Comparison of ENCODE assay signal across 32 cellular contexts in genomic region chr14:22920697-22921096, GRCh38. TPM values are rescaled to one million over a fixed set of nuclear protein-coding genes. Genes with fewer than 3 reads are reported as not detected.
DNase-seq lines count a peak whose midpoint lies in the region; ATAC-seq and TF ChIP-seq lines count a peak whose summit lies in the region.
"Had no signal": no experiment of that assay in that cellular context is flagged by ENCODE, and none has a peak within 500 bp of the region (broad histone marks: within the 10 kb centered on the region; RNA-seq: fewer than 3 reads in every experiment).

No MANE protein-coding gene starts in this region.

- peak overlapping the region; percentile 54 for H3K27ac ChIP-seq in right cardiac atrium (ENCODE audit: low read length)
- H3K27ac ChIP-seq: SJSA1 had no signal

- TF ChIP-seq CTCF in natural killer cell (IDR thresholded peaks at IDR 0.05) = no peak

- H3K9me3 ChIP-seq in right cardiac atrium (ENCODE audit: control insufficient read depth, low read length) = no peaks in the 10 kb centered on the region
- H3K9me3 ChIP-seq: prostate gland, SJSA1, thyroid gland had no signal

- H3K36me3 Mint-ChIP-seq in T-helper 2 cell treated with Interferon-gamma antibody and Interleukin-4, amounts not matched to agents 5 μg/mL and 100 μg/mL, for 36 hours (ENCODE audit: low read depth) = peaks cover 61% of the 10 kb centered on the region
- H3K36me3 Mint-ChIP-seq in natural killer cell = no peaks in the 10 kb centered on the region
- H3K36me3 Mint-ChIP-seq in natural killer cell treated with Interleukin-12 subunit alpha and Interleukin-12 subunit beta and Interleukin-15 and Interleukin-18, amount 100 ng/mL, for 72 hours = peaks cover 36% of the 10 kb centered on the region

- no peak overlapping the region for H3K4me3 ChIP-seq in right cardiac atrium (ENCODE audit: low read length)
- H3K4me3 ChIP-seq: coronary artery, lung, prostate gland, SJSA1, thyroid gland had no signal

- no peak for DNase-seq in T-helper 2 cell treated with Interferon-gamma antibody and Interleukin-4, amounts not matched to agents 5 μg/mL and 100 μg/mL, for 36 hours (ENCODE audit: low spot score)
- DNase-seq in T-helper 2 cell = no peak
- no peak for DNase-seq in natural killer cell
- no peak for DNase-seq in natural killer cell treated with Interleukin-12 subunit alpha and Interleukin-12 subunit beta and Interleukin-15 and Interleukin-18, amount 100 ng/mL, for 72 hours (ENCODE audit: low spot score)
- DNase-seq in right cardiac atrium = no peak
- no peak for DNase-seq in NCI-H2196 treated with DMSO at 0.1 percent for 48 hours (lab: John Stamatoyannopoulos, UW; ENCODE audit: unreplicated experiment)
- no peak for DNase-seq in retina
- DNase-seq: activated CD8-positive, alpha-beta T cell treated with anti-CD3 and anti-CD28 coated beads, Interleukin-2, amount 10 ng/mL, durations not matched to agents 7 days and 5 days; activated gamma-delta T cell treated with Interleukin-2 at 50 U/mL for 16 hours; amniotic stem cell; CD8-positive, alpha-beta T cell; DMS 273 treated with DMSO at 0.1 percent for 48 hours; effector memory CD4-positive, alpha-beta T cell; EL; erythroblast; glutamatergic neuron; GOT3; kidney; NCI-H1092; NCI-H187; NCI-H2171 treated with DMSO at 0.1 percent for 48 hours; NCI-H524; thyroid gland had no signal

- H3K4me1 Mint-ChIP-seq in T-helper 2 cell treated with Interferon-gamma antibody and Interleukin-4, amounts not matched to agents 5 μg/mL and 100 μg/mL, for 36 hours (ENCODE audit: low read depth) = peaks cover 27% of the 10 kb centered on the region
- peaks cover 25 to 30% of the 10 kb centered on the region in 2 donors for H3K4me1 Mint-ChIP-seq in natural killer cell
- H3K4me1 Mint-ChIP-seq in natural killer cell treated with Interleukin-12 subunit alpha and Interleukin-12 subunit beta and Interleukin-15 and Interleukin-18, amount 100 ng/mL, for 72 hours (ENCODE audit: low read depth in 2 of 2) = peaks cover 30 to 31% of the 10 kb centered on the region in 2 donors

- intact Hi-C loops in natural killer cell (cut with micrococcal nuclease) (loop anchor here (10.0 kb wide), 1 partner anchor 1214 kb away; the partner anchor contains the start of genes FITM1 and PSME1), right cardiac atrium (cut with DNase I) (no loop called here)

- peaks cover 4% of the 10 kb centered on the region for H3K27me3 Mint-ChIP-seq in T-helper 2 cell treated with Interferon-gamma antibody and Interleukin-4, amounts not matched to agents 5 μg/mL and 100 μg/mL, for 36 hours (ENCODE audit: low read depth)
- H3K27me3 Mint-ChIP-seq in natural killer cell (ENCODE audit: low read depth in 2 of 2) = peaks cover 0 to 3% of the 10 kb centered on the region in 2 donors
- H3K27me3 Mint-ChIP-seq in natural killer cell treated with Interleukin-12 subunit alpha and Interleukin-12 subunit beta and Interleukin-15 and Interleukin-18, amount 100 ng/mL, for 72 hours = no peaks in the 10 kb centered on the region
- H3K27me3 Mint-ChIP-seq: stimulated activated naive CD8-positive, alpha-beta T cell treated with anti-CD3 and anti-CD28 coated beads, Interleukin-15, Interleukin-2, amounts not matched to agents 100 ng/mL and 50 ng/mL, for 24 hours had no signal

- peak overlapping the region; percentile 100 for H3K27ac Mint-ChIP-seq in T-helper 2 cell treated with Interferon-gamma antibody and Interleukin-4, amounts not matched to agents 5 μg/mL and 100 μg/mL, for 36 hours
- H3K27ac Mint-ChIP-seq in natural killer cell = peak overlapping the region; percentile 100
- peak overlapping the region in 1 of 2 donors; percentile 100 for H3K27ac Mint-ChIP-seq in natural killer cell treated with Interleukin-12 subunit alpha and Interleukin-12 subunit beta and Interleukin-15 and Interleukin-18, amount 100 ng/mL, for 72 hours

- ATAC-seq in natural killer cell = no peak
- ATAC-seq in natural killer cell treated with Interleukin-12 subunit alpha and Interleukin-12 subunit beta and Interleukin-15 and Interleukin-18, amount 100 ng/mL, for 72 hours = no peak
- no peak for ATAC-seq in right cardiac atrium
- ATAC-seq in HG03432 (IDR thresholded peaks at IDR 0.05; ENCODE audit: unreplicated experiment) = no peak
- ATAC-seq: activated CD4-positive, CD25-positive, alpha-beta regulatory T cell treated with anti-CD3 and anti-CD28 coated beads, Interleukin-2, amount 50 U/mL, for 24 hours; activated CD8-positive, alpha-beta T cell treated with anti-CD3 and anti-CD28 coated beads, Interleukin-2, amount 10 ng/mL, durations not matched to agents 7 days and 5 days; CD8-positive, alpha-beta T cell had no signal

- peaks cover 6% of the 10 kb centered on the region for H3K4me1 ChIP-seq in right cardiac atrium (ENCODE audit: control insufficient read depth, insufficient read depth, low read length)
- H3K4me1 ChIP-seq: prostate gland had no signal

- WGBS in right cardiac atrium = 68% methylated on average over 6 of the region's 6 CpGs

- H3K4me3 Mint-ChIP-seq in T-helper 2 cell treated with Interferon-gamma antibody and Interleukin-4, amounts not matched to agents 5 μg/mL and 100 μg/mL, for 36 hours = no peak overlapping the region
- no peak overlapping the region for H3K4me3 Mint-ChIP-seq in natural killer cell
- H3K4me3 Mint-ChIP-seq in natural killer cell treated with Interleukin-12 subunit alpha and Interleukin-12 subunit beta and Interleukin-15 and Interleukin-18, amount 100 ng/mL, for 72 hours = no peak overlapping the region
- H3K4me3 Mint-ChIP-seq: activated CD8-positive, alpha-beta T cell treated with anti-CD3 and anti-CD28 coated beads, Interleukin-2, amount 10 ng/mL, durations not matched to agents 7 days and 5 days had no signal

- H3K9me3 Mint-ChIP-seq in T-helper 2 cell treated with Interferon-gamma antibody and Interleukin-4, amounts not matched to agents 5 μg/mL and 100 μg/mL, for 36 hours = no peaks in the 10 kb centered on the region
- H3K9me3 Mint-ChIP-seq in natural killer cell = no peaks in the 10 kb centered on the region
- H3K9me3 Mint-ChIP-seq in natural killer cell treated with Interleukin-12 subunit alpha and Interleukin-12 subunit beta and Interleukin-15 and Interleukin-18, amount 100 ng/mL, for 72 hours = no peaks in the 10 kb centered on the region
- H3K9me3 Mint-ChIP-seq: CD8-positive, alpha-beta T cell; stimulated activated naive CD8-positive, alpha-beta T cell treated with anti-CD3 and anti-CD28 coated beads, Interleukin-15, Interleukin-2, amounts not matched to agents 100 ng/mL and 50 ng/mL, for 24 hours had no signal

- no peaks in the 10 kb centered on the region for H3K27me3 ChIP-seq in right cardiac atrium (ENCODE audit: control insufficient read depth, insufficient read depth)
- H3K27me3 ChIP-seq: SJSA1, thyroid gland had no signal

RNA-seq across cellular contexts. Expression of gene RBM23, which starts 1.7 kb away (rescaled TPM):
- total RNA-seq in natural killer cell = 100 to 1,000 TPM in 2 of 3 donors, 10 to 100 TPM in 1; 86.4 to 120 (median 108) TPM
- 10 to 100 TPM; 88.2 to 94.1 TPM for total RNA-seq in natural killer cell treated with Interleukin-12 subunit alpha and Interleukin-12 subunit beta and Interleukin-15 and Interleukin-18, amount 100 ng/mL, for 72 hours
- 10 to 100 TPM; 56.0 to 66.3 (median 61.6) TPM for total RNA-seq in right cardiac atrium
- 26.0 TPM for polyA plus RNA-seq in right cardiac atrium

RNA-seq across cellular contexts. Expression of gene PRMT5, which starts 8.5 kb away (rescaled TPM):
- 10 to 100 TPM; 16.3 to 22.4 (median 18.5) TPM for total RNA-seq in natural killer cell
- 100 to 1,000 TPM; 108 to 171 TPM for total RNA-seq in natural killer cell treated with Interleukin-12 subunit alpha and Interleukin-12 subunit beta and Interleukin-15 and Interleukin-18, amount 100 ng/mL, for 72 hours
- 10 to 100 TPM; 37.3 to 52.1 (median 49.5) TPM for total RNA-seq in right cardiac atrium
- 22.0 TPM for polyA plus RNA-seq in right cardiac atrium

RNA-seq across cellular contexts. Expression of gene HAUS4, which starts 36.2 kb away (rescaled TPM):
- total RNA-seq in natural killer cell = 10 to 100 TPM; 17.0 to 21.2 (median 20.2) TPM
- total RNA-seq in natural killer cell treated with Interleukin-12 subunit alpha and Interleukin-12 subunit beta and Interleukin-15 and Interleukin-18, amount 100 ng/mL, for 72 hours = 10 to 100 TPM; 34.4 to 56.8 TPM
- total RNA-seq in right cardiac atrium = 10 to 100 TPM; 16.5 to 33.5 (median 27.2) TPM
- polyA plus RNA-seq in right cardiac atrium = 29.6 TPM

RNA-seq across cellular contexts. Expression of gene REM2, which starts 37.7 kb away (rescaled TPM):
- total RNA-seq in natural killer cell (1 to 10 TPM; 4.0 to 8.1 (median 7.9) TPM), right cardiac atrium (under 1 TPM in 1 of 4 donors, not detected in 3; 0.25 TPM)
- total RNA-seq in natural killer cell treated with Interleukin-12 subunit alpha and Interleukin-12 subunit beta and Interleukin-15 and Interleukin-18, amount 100 ng/mL, for 72 hours = under 1 TPM in 1 of 2 donors, not detected in 1; 0.43 TPM
- polyA plus RNA-seq in right cardiac atrium = 0.07 TPM
- total RNA-seq: A172, bronchial epithelial cell had no signal

RNA-seq across cellular contexts. Expression of gene LRP10, which starts 49.2 kb away (rescaled TPM):
- total RNA-seq in natural killer cell = 100 to 1,000 TPM in 2 of 3 donors, 10 to 100 TPM in 1; 97.8 to 118 (median 102) TPM
- 10 to 100 TPM; 53.4 to 60.4 TPM for total RNA-seq in natural killer cell treated with Interleukin-12 subunit alpha and Interleukin-12 subunit beta and Interleukin-15 and Interleukin-18, amount 100 ng/mL, for 72 hours
- total RNA-seq in right cardiac atrium = 10 to 100 TPM; 66.2 to 89.7 (median 76.5) TPM
- 28.7 TPM for polyA plus RNA-seq in right cardiac atrium
